Comparison of ENCODE assay signal across 13 cellular contexts in genomic region chr21:45056505-45056904, GRCh38.
"Had no signal": no experiment of that assay in that cellular context is flagged by ENCODE, and none has a peak within 500 bp of the region (broad histone marks: within the 10 kb centered on the region; RNA-seq: fewer than 3 reads in every experiment).

No MANE protein-coding gene starts in this region.

- H3K27ac ChIP-seq: testis had no signal

- H3K4me3 ChIP-seq: testis had no signal

- H3K27me3 ChIP-seq: testis had no signal

- H3K9me3 ChIP-seq: testis had no signal

- DNase-seq: activated CD4-positive, alpha-beta T cell treated with anti-CD3 and anti-CD28 coated beads, Interleukin-2, amount 50 U/mL, for 48 hours; activated CD4-positive, CD25-positive, alpha-beta regulatory T cell treated with anti-CD3 and anti-CD28 coated beads, Interleukin-2, amount 50 U/mL, for 72 hours; activated naive CD4-positive, alpha-beta T cell treated with anti-CD3 and anti-CD28 coated beads, Interleukin-2, amount 50 U/mL, for 16 hours; activated T-cell treated with anti-CD3 and anti-CD28 coated beads, Interleukin-2, amount 50 U/mL, for 24 hours; caudate nucleus; foreskin melanocyte; head of caudate nucleus; naive thymus-derived CD8-positive, alpha-beta T cell; occipital lobe; stimulated activated CD4-positive, alpha-beta T cell treated with anti-CD3 and anti-CD28 coated beads, Interleukin-1b, Interleukin-23, amount 100 ng/mL, for 48 hours; stimulated activated naive CD8-positive, alpha-beta T cell treated with anti-CD3 and anti-CD28 coated beads, Interleukin-15, amount 100 ng/mL, for 72 hours; testis had no signal

- H3K4me1 ChIP-seq: testis had no signal

- ATAC-seq: naive thymus-derived CD8-positive, alpha-beta T cell; sciatic nerve; stimulated activated naive CD8-positive, alpha-beta T cell treated with anti-CD3 and anti-CD28 coated beads, Interleukin-15, amount 100 ng/mL, for 72 hours had no signal
